ENCODE assay signal across 10 cellular contexts in the genomic region with DNA sequence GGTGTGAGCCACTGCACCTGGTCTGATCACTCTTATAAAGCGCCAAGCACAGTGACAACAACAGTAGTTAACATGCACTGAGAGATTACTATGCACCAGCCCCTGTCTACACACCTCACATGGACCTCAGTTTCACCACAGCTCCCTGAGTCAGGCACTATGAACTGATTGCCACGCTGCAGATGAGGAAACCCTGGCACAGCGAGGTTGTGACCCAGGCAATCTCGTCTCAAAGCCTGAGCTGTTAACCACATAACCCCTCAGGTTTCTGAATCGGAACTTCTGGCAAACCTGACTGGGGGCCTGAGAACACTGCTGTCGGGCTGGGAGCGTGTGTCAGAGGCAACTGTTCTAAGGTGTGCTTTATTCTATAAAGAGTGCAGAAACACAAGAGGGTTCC. TPM values are rescaled to one million over a fixed set of nuclear protein-coding genes. Genes with fewer than 3 reads are reported as not detected.
DNase-seq lines count a peak whose midpoint lies in the region; ATAC-seq and TF ChIP-seq lines count a peak whose summit lies in the region.
"Had no signal": no experiment of that assay in that cellular context is flagged by ENCODE, and none has a peak within 500 bp of the region (broad histone marks: within the 10 kb centered on the region; RNA-seq: fewer than 3 reads in every experiment).

No MANE protein-coding gene starts in this region.

- intact Hi-C loops in IMR-90 (cut with micrococcal nuclease): no loop called here

- TF ChIP-seq POLR2A in IMR-90 (IDR thresholded peaks at IDR 0.05; ENCODE audit: low read depth, low read length): no peak

- H3K4me1 Mint-ChIP-seq in activated CD8-positive, alpha-beta memory T cell treated with anti-CD3 and anti-CD28 coated beads, Interleukin-2, amount 10 ng/mL, durations not matched to agents 7 days and 5 days: peaks cover 33% of the 10 kb centered on the region

- H3K36me3 Mint-ChIP-seq in activated CD8-positive, alpha-beta memory T cell treated with anti-CD3 and anti-CD28 coated beads, Interleukin-2, amount 10 ng/mL, durations not matched to agents 7 days and 5 days: peaks cover 17% of the 10 kb centered on the region

- H2AK5ac ChIP-seq in IMR-90 (ENCODE audit: low read depth, low read length): peak overlapping the region; percentile 37

- H3K4me3 Mint-ChIP-seq in activated CD8-positive, alpha-beta memory T cell treated with anti-CD3 and anti-CD28 coated beads, Interleukin-2, amount 10 ng/mL, durations not matched to agents 7 days and 5 days: no peak overlapping the region

- BruUV-seq in IMR-90 (replicated peaks; lab: Mats Ljungman, UMichigan): no TSS peak

- H4K91ac ChIP-seq in IMR-90 (ENCODE audit: insufficient read depth, low read depth, low read length): peak overlapping the region; percentile 4; the same call in 1 of the 2 replicates

- peaks cover 8% of the 10 kb centered on the region; the same call in 1 of the 2 replicates for H4K20me1 ChIP-seq in IMR-90 (ENCODE audit: insufficient read depth, low read length)

- peaks cover 27% of the 10 kb centered on the region for H3K9me1 ChIP-seq in IMR-90 (ENCODE audit: insufficient read depth, low read length)

- in situ Hi-C loops in IMR-90 (cut with MboI; ENCODE audit: low sequenced_read_pairs): no loop called here

- no peak overlapping the region for H3K4me3 ChIP-seq in IMR-90 (ENCODE audit: insufficient read depth, low read depth, low read length)
- H3K4me3 ChIP-seq: cardiac muscle cell had no signal

- DNase-seq in IMR-90 (no peak), epithelial cell of prostate (ENCODE audit: low read depth, low spot score) (no peak), NCI-H2107 (lab: John Stamatoyannopoulos, UW) (no peak), RPMI8226 (no peak), COLO668 (lab: John Stamatoyannopoulos, UW; ENCODE audit: unreplicated experiment) (no peak)
- DNase-seq in activated CD8-positive, alpha-beta memory T cell treated with anti-CD3 and anti-CD28 coated beads, Interleukin-2, amount 10 ng/mL, durations not matched to agents 7 days and 5 days: peak; percentile 83
- peak; percentile 20 for DNase-seq in stimulated activated CD8-positive, alpha-beta memory T cell treated with anti-CD3 and anti-CD28 coated beads, Interleukin-12 subunit alpha, Interleukin-12 subunit beta, amount 100 ng/mL, for 24 hours (ENCODE audit: extremely low read depth)
- DNase-seq: GOT3 had no signal

- peaks cover 4% of the 10 kb centered on the region; the same call in 1 of the 2 replicates for H3K36me3 ChIP-seq in IMR-90 (ENCODE audit: control insufficient read depth, insufficient read depth, low read length)
- H3K36me3 ChIP-seq: cardiac muscle cell had no signal

- H2BK5ac ChIP-seq in IMR-90 (ENCODE audit: low read depth, low read length, poor library complexity, severe bottlenecking): peak overlapping the region; percentile 35

- peaks cover 21 to 74% of the 10 kb centered on the region in 2 experiments for H3K79me1 ChIP-seq in IMR-90 (ENCODE audit: low read depth in 1 of 2, low read length in 2 of 2)

- CTCF ChIA-PET in IMR-90 (lab: Yijun Ruan, JAX): no interaction called here
- CTCF ChIA-PET in activated CD8-positive, alpha-beta memory T cell treated with anti-CD3 and anti-CD28 coated beads, Interleukin-2, amount 10 ng/mL, durations not matched to agents 7 days and 5 days (lab: Charles Lee): interaction anchor here (0.6 to 10.1 kb wide), 10 partner anchors 8 to 391 kb away, joined by 3 to 44 read pairs (median 4); no protein-coding TSS in a partner anchor

- no peak overlapping the region for H2BK20ac ChIP-seq in IMR-90 (ENCODE audit: low read depth, low read length)

- H2BK15ac ChIP-seq in IMR-90 (ENCODE audit: low read depth, low read length): peak overlapping the region; percentile 41; the same call in 1 of the 3 replicates

- peak overlapping the region; percentile 10 for H3K14ac ChIP-seq in IMR-90 (replicated peaks; ENCODE audit: low read depth, low read length)

- H3K9ac ChIP-seq in IMR-90 (ENCODE audit: low read depth, low read length): no peak overlapping the region

- TF ChIP-seq RAD21 in IMR-90 (IDR thresholded peaks at IDR 0.05; ENCODE audit: low read length): no peak

- H3K18ac ChIP-seq in IMR-90 (ENCODE audit: low read depth, low read length): no peak overlapping the region

- H3K27ac Mint-ChIP-seq in activated CD8-positive, alpha-beta memory T cell treated with anti-CD3 and anti-CD28 coated beads, Interleukin-2, amount 10 ng/mL, durations not matched to agents 7 days and 5 days: peak overlapping the region; percentile 44

- TF ChIP-seq CTCF in IMR-90 (conservative IDR thresholded peaks at IDR 0.05; ENCODE audit: low read depth, low read length): no peak

- H4K5ac ChIP-seq in IMR-90 (ENCODE audit: low read depth, low read length): no peak overlapping the region

- peaks cover 34% of the 10 kb centered on the region for H3K4me1 ChIP-seq in IMR-90 (ENCODE audit: control insufficient read depth, insufficient read depth, low read length)

- POLR2A ChIA-PET in IMR-90 (lab: Charles Lee; ENCODE audit: unreplicated experiment): no interaction called here

- H3K27ac ChIP-seq in IMR-90 (ENCODE audit: insufficient read depth, low read length): no peak overlapping the region
- peak overlapping the region; percentile 64 for H3K27ac ChIP-seq in epithelial cell of prostate
- H3K27ac ChIP-seq: cardiac muscle cell had no signal

- H2BK120ac ChIP-seq in IMR-90 (ENCODE audit: low read depth, low read length): peak overlapping the region; percentile 16; the same call in 1 of the 2 replicates

- H3K9me3 ChIP-seq in IMR-90 (ENCODE audit: control insufficient read depth, insufficient read depth, low read length): no peaks in the 10 kb centered on the region

- no peak overlapping the region; a peak in 1 of 4 replicates for H4K8ac ChIP-seq in IMR-90 (ENCODE audit: low read depth in 2 of 2, low read length in 2 of 2)

- H3K56ac ChIP-seq in IMR-90 (ENCODE audit: extremely low read depth, insufficient read depth, low read length): no peak overlapping the region

- H3K27me3 Mint-ChIP-seq in activated CD8-positive, alpha-beta memory T cell treated with anti-CD3 and anti-CD28 coated beads, Interleukin-2, amount 10 ng/mL, durations not matched to agents 7 days and 5 days: no peaks in the 10 kb centered on the region

- H3K4me2 ChIP-seq in IMR-90 (ENCODE audit: low read depth, low read length): no peak overlapping the region

- dilution Hi-C loops in IMR-90 (cut with HindIII; ENCODE audit: low sequenced_read_pairs, unreplicated experiment): no loop called here

- H2AFZ ChIP-seq in IMR-90 (replicated peaks; ENCODE audit: low read length, poor library complexity): no peak overlapping the region

- ATAC-seq in IMR-90 (ENCODE audit: low read depth) (no peak), GM19351 (IDR thresholded peaks at IDR 0.05; ENCODE audit: unreplicated experiment) (no peak)
- ATAC-seq in activated CD8-positive, alpha-beta memory T cell treated with anti-CD3 and anti-CD28 coated beads, Interleukin-2, amount 10 ng/mL, durations not matched to agents 7 days and 5 days: peak; percentile 86

- no peaks in the 10 kb centered on the region for H3K9me3 Mint-ChIP-seq in activated CD8-positive, alpha-beta memory T cell treated with anti-CD3 and anti-CD28 coated beads, Interleukin-2, amount 10 ng/mL, durations not matched to agents 7 days and 5 days (ENCODE audit: low read depth)

- peak overlapping the region; percentile 5 for H2AK9ac ChIP-seq in IMR-90 (replicated peaks; ENCODE audit: low read depth, low read length, poor library complexity)

- H3K4ac ChIP-seq in IMR-90 (ENCODE audit: low read depth, low read length): peak overlapping the region; percentile 71

- H3K27me3 ChIP-seq in IMR-90 (ENCODE audit: control insufficient read depth, insufficient read depth, low read length): no peaks in the 10 kb centered on the region
- H3K27me3 ChIP-seq: cardiac muscle cell had no signal

- H3K23ac ChIP-seq in IMR-90 (ENCODE audit: low read depth, low read length): no peak overlapping the region

- 86% methylated on average over 1 of the region's 7 CpGs; no CpG with 5 or more reads in 1 of the 2 experiments for WGBS in IMR-90 (ENCODE audit: extremely low coverage in 2 of 2, insufficient read length in 1 of 2), 2 experiments

TF ChIP-seq in IMR-90, 13 proteins besides CTCF, POLR2A, EP300 and RAD21:
- TF ChIP-seq NFE2L2 (IDR thresholded peaks at IDR 0.05; ENCODE audit: low read depth, low read length) (no peak), CEBPB (IDR thresholded peaks at IDR 0.05; ENCODE audit: low read depth, low read length) (peak; percentile 26; the same call in 1 of the 2 replicates)

RNA-seq across cellular contexts. Expression of gene FSCN1, which starts 38.1 kb away (rescaled TPM):
- 118 and 137 TPM in 2 replicates for total RNA-seq in IMR-90 (2012; rRNA removed)
- polyA plus RNA-seq in IMR-90 (2012; rRNA removed): 277 and 353 TPM in 2 replicates
- 217 and 436 TPM in 2 replicates for polyA plus RNA-seq in IMR-90 (2012; cell fraction: cytosol; rRNA removed)
- polyA plus RNA-seq in IMR-90 (2012; cell fraction: nucleus; rRNA removed; ENCODE audit: low replicate concordance): 131 and 368 TPM in 2 replicates
- total RNA-seq in activated CD8-positive, alpha-beta memory T cell treated with anti-CD3 and anti-CD28 coated beads, Interleukin-2, amount 10 ng/mL, durations not matched to agents 7 days and 5 days: 1 to 10 TPM; 4.4 to 6.2 TPM

Comparison
In these comparisons a context has a peak if more than half of its experiments do, and no peak if none do; other contexts are left out.
1. DNase-seq: peak in activated CD8-positive, alpha-beta memory T cell treated with anti-CD3 and anti-CD28 coated beads, Interleukin-2, amount 10 ng/mL, durations not matched to agents 7 days and 5 days (single experiment) and stimulated activated CD8-positive, alpha-beta memory T cell treated with anti-CD3 and anti-CD28 coated beads, Interleukin-12 subunit alpha, Interleukin-12 subunit beta, amount 100 ng/mL, for 24 hours (single experiment); none in IMR-90 (single experiment), epithelial cell of prostate (single experiment), NCI-H2107 (single experiment), RPMI8226 (single experiment) and COLO668 (single experiment).
2. RNA of gene FSCN1, which starts 38.1 kb away (total RNA-seq): 118 to 137 TPM in IMR-90; 4.4 to 6.2 TPM in activated CD8-positive, alpha-beta memory T cell treated with anti-CD3 and anti-CD28 coated beads, Interleukin-2, amount 10 ng/mL, durations not matched to agents 7 days and 5 days; every median in the first group is over 10 times any median in the second.